13 cellular contexts compared by ENCODE assay signal in genomic region chr15:79025201-79025600, GRCh38.
A peak's percentile ranks its signal among the peaks of the same experiment; 100 is the strongest.
DNase-seq lines count a peak whose midpoint lies in the region; ATAC-seq and TF ChIP-seq lines count a peak whose summit lies in the region.
"Had no signal": no experiment of that assay in that cellular context is flagged by ENCODE, and none has a peak within 500 bp of the region (broad histone marks: within the 10 kb centered on the region; RNA-seq: fewer than 3 reads in every experiment).

No MANE protein-coding gene starts in this region.

- no TSS peak for BruUV-seq in PC-3 (replicated peaks; lab: Mats Ljungman, UMichigan)

- H3K4me2 ChIP-seq in PC-3 (ENCODE audit: low read length) = no peak overlapping the region

- intact Hi-C loops in CD14-positive monocyte (cut with micrococcal nuclease) = loop anchor here (5.0 kb wide), 2 partner anchors 118 to 157 kb away; no protein-coding TSS in a partner anchor
- intact Hi-C loops in PC-3 (cut with micrococcal nuclease) = no loop called here
- intact Hi-C loops in uterus (cut with DNase I; ENCODE audit: low total_unique reads) = no loop called here

- no peak overlapping the region for H3K4me3 ChIP-seq in PC-3 (ENCODE audit: low read length)
- no peak overlapping the region for H3K4me3 ChIP-seq in uterus
- H3K4me3 ChIP-seq: adrenal gland had no signal

- no peak for TF ChIP-seq POLR2A in uterus (IDR thresholded peaks at IDR 0.05)

- H3K9me2 ChIP-seq in PC-3 (replicated peaks; ENCODE audit: low read length) = no peaks in the 10 kb centered on the region

- H3K79me2 ChIP-seq in PC-3 (ENCODE audit: low read length) = no peaks in the 10 kb centered on the region

- CTCF ChIA-PET in PC-3 (lab: Charles Lee) = no interaction called here

- H3K9me3 Mint-ChIP-seq in CD14-positive monocyte = peaks cover 0 to 10% (median 3%) of the 10 kb centered on the region in 7 donors

- TF ChIP-seq CTCF in CD14-positive monocyte (IDR thresholded peaks at IDR 0.05) (peak; percentile 47), GM12872 (IDR thresholded peaks at IDR 0.05; ENCODE audit: insufficient read depth, low read depth, low read length) (peak; percentile 52), PC-3 (conservative IDR thresholded peaks at IDR 0.05; ENCODE audit: low read depth, low read length) (peak; percentile 36; the same call in 1 of the 2 replicates), uterus (IDR thresholded peaks at IDR 0.05) (no peak)

- H3K27me3 Mint-ChIP-seq in CD14-positive monocyte (ENCODE audit: low read depth in 3 of 3) = peaks cover 0 to 4% (median 0%) of the 10 kb centered on the region in 3 donors

- no peaks in the 10 kb centered on the region for H3F3A ChIP-seq in PC-3 (ENCODE audit: low read length, unreplicated experiment)

- H3K4me3 Mint-ChIP-seq in CD14-positive monocyte = no peak overlapping the region
- H3K4me3 Mint-ChIP-seq: naive thymus-derived CD4-positive, alpha-beta T cell had no signal

- no peaks in the 10 kb centered on the region for H4K20me1 ChIP-seq in PC-3 (ENCODE audit: low read length)

- POLR2A ChIA-PET in PC-3 (lab: Charles Lee; ENCODE audit: unreplicated experiment) = no interaction called here

- H3K36me3 ChIP-seq in PC-3 (ENCODE audit: low read depth, low read length) (no peaks in the 10 kb centered on the region), uterus (no peaks in the 10 kb centered on the region)
- H3K36me3 ChIP-seq: adrenal gland had no signal

- H3K27me3 ChIP-seq in PC-3 (ENCODE audit: low read length) (no peaks in the 10 kb centered on the region), uterus (no peaks in the 10 kb centered on the region)
- H3K27me3 ChIP-seq: adrenal gland had no signal

- H3K9ac ChIP-seq in PC-3 (ENCODE audit: low read length) = no peak overlapping the region

- peak overlapping the region in 2 of 7 donors; percentile 64 to 70 for H3K27ac Mint-ChIP-seq in CD14-positive monocyte
- H3K27ac Mint-ChIP-seq: naive thymus-derived CD4-positive, alpha-beta T cell had no signal

- H2AFZ ChIP-seq in PC-3 (ENCODE audit: low read length) = no peak overlapping the region

- H3K27ac ChIP-seq in PC-3 (ENCODE audit: low read length) = no peak overlapping the region
- H3K27ac ChIP-seq in caudate nucleus (ENCODE audit: low read depth, low read length) = no peak overlapping the region
- no peak overlapping the region for H3K27ac ChIP-seq in uterus
- H3K27ac ChIP-seq: adrenal gland had no signal

- no peaks in the 10 kb centered on the region for H3K9me3 ChIP-seq in PC-3 (ENCODE audit: low read length)
- H3K9me3 ChIP-seq in uterus = peaks cover 0 to 2% of the 10 kb centered on the region in 2 donors
- H3K9me3 ChIP-seq: adrenal gland had no signal

- H3K36me3 Mint-ChIP-seq in CD14-positive monocyte = no peaks in the 10 kb centered on the region

- H3K4me1 ChIP-seq in PC-3 (ENCODE audit: insufficient read depth, low read length) = no peaks in the 10 kb centered on the region
- no peaks in the 10 kb centered on the region for H3K4me1 ChIP-seq in uterus
- H3K4me1 ChIP-seq: adrenal gland had no signal

- DNase-seq in CD14-positive monocyte (ENCODE audit: low spot score) (no peak), PC-3 (no peak), germinal center (ENCODE audit: low spot score) (peak; percentile 53), caudate nucleus (lab: John Stamatoyannopoulos, UW) (no peak), uterus (no peak), NCI-H345 treated with DMSO at 0.1 percent for 48 hours (lab: John Stamatoyannopoulos, UW; ENCODE audit: unreplicated experiment) (no peak), 8988T (no peak)
- DNase-seq: activated CD8-positive, alpha-beta memory T cell treated with anti-CD3 and anti-CD28 coated beads for 24 hours; DMS153; naive thymus-derived CD4-positive, alpha-beta T cell; NCI-H1930 had no signal

- H3K4me1 Mint-ChIP-seq in CD14-positive monocyte = peaks cover 3% of the 10 kb centered on the region
- H3K4me1 Mint-ChIP-seq: naive thymus-derived CD4-positive, alpha-beta T cell had no signal

- no peak for ATAC-seq in PC-3
- ATAC-seq: naive thymus-derived CD4-positive, alpha-beta T cell had no signal

Comparison
In these comparisons a context has a peak if more than half of its experiments do, and no peak if none do; other contexts are left out.
1. CTCF ChIP-seq: peak in CD14-positive monocyte (single experiment), GM12872 (single experiment) and PC-3 (single experiment); none in uterus (0 of 4).
2. intact Hi-C loops: an anchor here in CD14-positive monocyte (5.0 kb wide); none called in PC-3 and uterus.